8 cellular contexts compared by ENCODE assay signal in the genomic region with DNA sequence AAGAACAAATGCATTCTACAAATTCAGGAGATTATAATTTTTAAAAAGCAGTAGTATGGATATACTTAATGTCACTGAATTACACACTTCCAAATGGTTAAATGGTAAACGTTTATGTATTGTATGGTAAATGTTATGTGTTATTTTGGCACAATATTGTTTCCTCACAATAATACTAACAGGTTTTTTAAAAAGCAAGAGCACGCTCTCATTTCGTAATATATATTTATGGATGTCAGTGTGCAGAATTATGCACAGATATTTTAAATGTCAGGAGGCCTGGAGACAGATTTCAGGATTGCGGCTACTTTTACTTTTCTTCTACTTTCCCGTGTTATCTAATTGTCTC. TPM values are rescaled to one million over a fixed set of nuclear protein-coding genes. Genes with fewer than 3 reads are reported as not detected.
DNase-seq lines count a peak whose midpoint lies in the region; ATAC-seq and TF ChIP-seq lines count a peak whose summit lies in the region.

No MANE protein-coding gene starts in this region.

- WGBS in heart right ventricle, 2 donors, result 0% methylated on average over 5 of the region's 5 CpGs
- no CpG with 5 or more reads among the region's 5 CpGs for WGBS in mesodermal cell (ENCODE audit: insufficient coverage in 2 of 2), 2 experiments

- H3K9me3 ChIP-seq in heart right ventricle (no peaks in the 10 kb centered on the region), mesodermal cell (ENCODE audit: control insufficient read depth, low read length) (no peaks in the 10 kb centered on the region), vagina (no peaks in the 10 kb centered on the region)

- H3K4me1 ChIP-seq in heart right ventricle (peaks cover 0 to 43% (median 18%) of the 10 kb centered on the region in 9 donors), mesodermal cell (ENCODE audit: control insufficient read depth, insufficient read depth, low read length, poor library complexity, severe bottlenecking) (peaks cover 6% of the 10 kb centered on the region), vagina (peaks cover 32% of the 10 kb centered on the region)

- H3K36me3 ChIP-seq in heart right ventricle (no peaks in the 10 kb centered on the region), brain microvascular endothelial cell (replicated peaks) (no peaks in the 10 kb centered on the region), mesodermal cell (ENCODE audit: control insufficient read depth, insufficient read depth, low read length) (peaks cover 4% of the 10 kb centered on the region), vagina (no peaks in the 10 kb centered on the region)

- peak overlapping the region in 9 of 10 donors; percentile 53 to 87 (median 78) for H3K27ac ChIP-seq in heart right ventricle
- no peak overlapping the region for H3K27ac ChIP-seq in brain microvascular endothelial cell
- H3K27ac ChIP-seq in mesodermal cell (ENCODE audit: low read depth, low read length, severe bottlenecking), result peak overlapping the region; percentile 50
- peak overlapping the region; percentile 76 for H3K27ac ChIP-seq in vagina

- TF ChIP-seq POLR2A in vagina (IDR thresholded peaks at IDR 0.05), result no peak

- H3K27me3 ChIP-seq in heart right ventricle, result no peaks in the 10 kb centered on the region
- no peaks in the 10 kb centered on the region for H3K27me3 ChIP-seq in brain microvascular endothelial cell (replicated peaks)
- no peaks in the 10 kb centered on the region for H3K27me3 ChIP-seq in vagina

- no peak for TF ChIP-seq CTCF in heart right ventricle (IDR thresholded peaks at IDR 0.05)
- TF ChIP-seq CTCF in brain microvascular endothelial cell (IDR thresholded peaks at IDR 0.05; ENCODE audit: low read depth, low read length, missing control alignments), result no peak
- TF ChIP-seq CTCF in vagina (IDR thresholded peaks at IDR 0.05), result no peak

- in situ Hi-C loops in brain microvascular endothelial cell (cut with HindIII; ENCODE audit: low pct_ligation_motif_present, low sequenced_read_pairs), result no loop called here

- DNase-seq in heart right ventricle (no peak), Right ventricle myocardium inferior (ENCODE audit: missing footprints) (no peak), brain microvascular endothelial cell (no peak), vagina (ENCODE audit: extremely low spot score in 2 of 2) (no peak), iPS-NIHi11 (ENCODE audit: low spot score) (no peak)
- DNase-seq in effector CD8-positive, alpha-beta T cell (lab: John Stamatoyannopoulos, UW), result no peak

- ATAC-seq in heart right ventricle (no peak), Right ventricle myocardium inferior (no peak), HG02840 (IDR thresholded peaks at IDR 0.05; ENCODE audit: low FRiP score, unreplicated experiment) (no peak)

- intact Hi-C loops in heart right ventricle (cut with DNase I) (loop anchor here in 4 of 10 donors (5.0 to 10.0 kb wide), 3 partner anchors 35 to 155 kb away; no protein-coding TSS in a partner anchor), Right ventricle myocardium inferior (cut with DNase I) (loop anchor here (5.0 kb wide), 1 partner anchor 155 kb away; no protein-coding TSS in a partner anchor), vagina (cut with DNase I) (no loop called here)

- H3K4me3 ChIP-seq in heart right ventricle (peak overlapping the region; percentile 62 to 88 (median 80)), brain microvascular endothelial cell (ENCODE audit: low read depth, low read length) (peak overlapping the region; percentile 67), mesodermal cell (ENCODE audit: extremely low read depth, insufficient read depth, low read length, poor library complexity, severe bottlenecking) (peak overlapping the region; percentile 63), vagina (peak overlapping the region; percentile 79 to 80)

RNA-seq across cellular contexts. Expression of gene ZNF445, which starts 0.5 kb away (rescaled TPM):
- total RNA-seq in heart right ventricle (10 to 100 TPM; 11.3 to 18.6 (median 15.7) TPM), Right ventricle myocardium inferior (12.7 TPM), vagina (8.8 TPM)
- polyA plus RNA-seq in heart right ventricle, result 1 to 10 TPM; 1.6 to 5.6 TPM
- polyA plus RNA-seq in mesodermal cell (2013, experiment 1 of 2), result 11.2 TPM
- 9.2 TPM for polyA plus RNA-seq in mesodermal cell (2013, experiment 2 of 2)
